In genomic region chr3:77256584-77257488, GRCh38 we compare ENCODE assay signal across 19 cellular contexts.
A peak's percentile ranks its signal among the peaks of the same experiment; 100 is the strongest.
DNase-seq lines count a peak whose midpoint lies in the region; ATAC-seq, FAIRE-seq and TF ChIP-seq lines count a peak whose summit lies in the region.
"Had no signal": no experiment of that assay in that cellular context is flagged by ENCODE, and none has a peak within 500 bp of the region (broad histone marks: within the 10 kb centered on the region; RNA-seq: fewer than 3 reads in every experiment).

No MANE protein-coding gene starts in this region.

- intact Hi-C loops in pancreas (cut with DNase I) (loop anchor here (5.0 to 10.0 kb wide), 2 partner anchors 212 to 220 kb away; partner anchors contain the start of gene ROBO2 (in 2 of the 3)), head of caudate nucleus (cut with DNase I) (loop anchor here (5.0 kb wide), 1 partner anchor 220 kb away; no protein-coding TSS in a partner anchor)

- WGBS in pancreas, 2 donors, result 37 to 39% methylated on average over 8 of the region's 8 CpGs

- TF ChIP-seq POLR2A in GM12891 (IDR thresholded peaks at IDR 0.05; ENCODE audit: low read depth, low read length), result no peak

- H3K9me3 ChIP-seq in pancreas, result no peaks in the 10 kb centered on the region
- H3K9me3 ChIP-seq: heart left ventricle, upper lobe of left lung had no signal

- TF ChIP-seq CTCF in pancreas (IDR thresholded peaks at IDR 0.05), result no peak

- ATAC-seq in pancreas (peak in 3 of 4 donors; percentile 30 to 75 (median 47)), GM18907 (IDR thresholded peaks at IDR 0.05; ENCODE audit: unreplicated experiment) (no peak)
- ATAC-seq: activated T-cell treated with anti-CD3 and anti-CD28 coated beads, Interleukin-2, amount 50 U/mL, for 72 hours; HCT116; heart left ventricle; HepG2; naive thymus-derived CD4-positive, alpha-beta T cell had no signal

- H3K36me3 ChIP-seq in pancreas, result no peaks in the 10 kb centered on the region
- H3K36me3 ChIP-seq: heart left ventricle, upper lobe of left lung had no signal

- H3K27ac ChIP-seq in pancreas, result no peak overlapping the region
- H3K27ac ChIP-seq: heart left ventricle, upper lobe of left lung had no signal

- H3K4me1 ChIP-seq in pancreas, result no peaks in the 10 kb centered on the region
- H3K4me1 ChIP-seq: heart left ventricle, upper lobe of left lung had no signal

- H3K27me3 ChIP-seq in pancreas, result no peaks in the 10 kb centered on the region
- H3K27me3 ChIP-seq: heart left ventricle, upper lobe of left lung had no signal

- no peak overlapping the region for H3K4me3 ChIP-seq in pancreas
- H3K4me3 ChIP-seq: heart left ventricle, upper lobe of left lung had no signal

- peak; percentile 95 for DNase-seq in NCI-H1105 treated with DMSO at 0.1 percent for 48 hours (lab: John Stamatoyannopoulos, UW)
- DNase-seq in NCI-H2107 (lab: John Stamatoyannopoulos, UW), result peak; percentile 79
- DNase-seq in NCI-H774 (lab: John Stamatoyannopoulos, UW), result peak; percentile 11
- DNase-seq in pancreas, result no peak
- no peak for DNase-seq in Kasumi-1 (lab: John Stamatoyannopoulos, UW)
- DNase-seq in head of caudate nucleus, result no peak
- DNase-seq in GM12891 (ENCODE audit: insufficient read length, low spot score), result no peak
- DNase-seq: activated CD4-positive, alpha-beta memory T cell treated with anti-CD3 and anti-CD28 coated beads for 36 hours; activated T-cell treated with anti-CD3 and anti-CD28 coated beads, Interleukin-2, amount 50 U/mL, for 72 hours; DND-41; heart left ventricle; MM.1S; naive thymus-derived CD4-positive, alpha-beta T cell; stimulated activated CD4-positive, alpha-beta T cell treated with anti-CD3 and anti-CD28 coated beads, Interleukin-12 subunit alpha, Interleukin-12 subunit beta, amount 100 ng/mL, for 4 hours; stimulated activated naive CD4-positive, alpha-beta T cell; upper lobe of left lung had no signal

- FAIRE-seq in pancreas (lab: Jason Lieb, UNC) (no peak), GM12891 (lab: Jason Lieb, UNC) (no peak)
- FAIRE-seq: HepG2 had no signal

TF ChIP-seq in GM12891, 5 proteins besides CTCF, POLR2A, EP300 and RAD21:
- no peak for TF ChIP-seq SPI1 (IDR thresholded peaks at IDR 0.05; ENCODE audit: low read depth, low read length)
- TF ChIP-seq POLR2AphosphoS5 (IDR thresholded peaks at IDR 0.05; ENCODE audit: low read depth, low read length), result no peak
- no peak for TF ChIP-seq PAX5 (IDR thresholded peaks at IDR 0.05; ENCODE audit: insufficient read depth, low read length, severe bottlenecking)
- TF ChIP-seq POU2F2 (IDR thresholded peaks at IDR 0.05; ENCODE audit: low read depth, low read length), result no peak
- no peak for TF ChIP-seq TAF1 (IDR thresholded peaks at IDR 0.05; ENCODE audit: low read depth, low read length)

Comparison
In these comparisons a context has a peak if more than half of its experiments do, and no peak if none do; other contexts are left out.
1. DNase-seq: peak in NCI-H1105 treated with DMSO at 0.1 percent for 48 hours (single experiment), NCI-H2107 (single experiment) and NCI-H774 (single experiment); none in pancreas (0 of 6), Kasumi-1 (0 of 2), head of caudate nucleus (0 of 42) and GM12891 (single experiment).